ENCODE assay signal across 8 cellular contexts in the genomic region with DNA sequence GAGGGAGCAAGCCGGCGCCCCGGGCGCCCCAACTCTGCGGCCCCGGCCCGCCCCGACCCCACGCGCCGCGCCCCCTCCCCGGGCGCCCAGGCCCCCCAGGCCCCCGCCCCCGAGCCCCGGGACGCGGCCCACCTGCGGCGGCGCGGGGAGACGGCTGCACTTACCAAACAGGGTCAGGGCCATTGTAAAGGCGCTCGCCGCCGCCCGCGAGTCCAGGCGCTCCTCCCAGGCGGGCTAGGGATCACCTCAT. TPM values are rescaled to one million over a fixed set of nuclear protein-coding genes. Genes with fewer than 3 reads are reported as not detected.
DNase-seq lines count a peak whose midpoint lies in the region; ATAC-seq and TF ChIP-seq lines count a peak whose summit lies in the region.

No MANE protein-coding gene starts in this region.

- H2BK120ac ChIP-seq in neuronal stem cell (ENCODE audit: low read depth, low read length): peak overlapping the region; percentile 98

- peak overlapping the region; percentile 70 for H2AK5ac ChIP-seq in neuronal stem cell (ENCODE audit: low read depth, low read length)

- H3K9ac ChIP-seq in neuronal stem cell (ENCODE audit: low read depth, low read length, poor library complexity): peak overlapping the region; percentile 92

- H3K4ac ChIP-seq in neuronal stem cell (ENCODE audit: low read length): peak overlapping the region; percentile 37

- peak overlapping the region; percentile 91 for H3K23ac ChIP-seq in neuronal stem cell (ENCODE audit: low read depth, low read length, poor library complexity)

- H3K4me1 ChIP-seq in HAP-1 (peaks cover 41% of the 10 kb centered on the region), Panc1 (ENCODE audit: control insufficient read depth, insufficient read depth, low read length) (peaks cover 14% of the 10 kb centered on the region), neuronal stem cell (ENCODE audit: control insufficient read depth in 2 of 2, insufficient read depth in 1 of 2, low read depth in 1 of 2, low read length in 2 of 2) (peaks cover 8 to 22% of the 10 kb centered on the region in 2 donors)

- no TSS peak for BruUV-seq in Panc1 (replicated peaks; lab: Mats Ljungman, UMichigan)

- peak overlapping the region; percentile 62 for H3K4me2 ChIP-seq in neuronal stem cell (ENCODE audit: insufficient read depth, low read length, poor library complexity, severe bottlenecking)

- CTCF ChIA-PET in Panc1 (lab: Charles Lee): interaction anchor here (1.7 kb wide), 1 partner anchor 233 kb away, joined by 5 read pairs; no protein-coding TSS in a partner anchor

- H3K27me3 ChIP-seq in HAP-1 (ENCODE audit: low read depth) (no peaks in the 10 kb centered on the region), Panc1 (ENCODE audit: control insufficient read depth, insufficient read depth, low read length) (peaks cover 2% of the 10 kb centered on the region), neuronal stem cell (ENCODE audit: control insufficient read depth in 3 of 3, insufficient read depth in 3 of 3, low read depth in 1 of 3, low read length in 3 of 3) (no peaks in the 10 kb centered on the region)

- POLR2A ChIA-PET in Panc1 (lab: Charles Lee): no interaction called here

- no peak overlapping the region for H4K8ac ChIP-seq in neuronal stem cell (ENCODE audit: low read depth, low read length)

- peak overlapping the region; percentile 99 for H3K18ac ChIP-seq in neuronal stem cell (ENCODE audit: low read length)

- H3K27ac ChIP-seq in Panc1 (ENCODE audit: low read length): 0 out of 2 replicates have a peak overlapping the region, but pooled peaks have one; percentile 31
- peak overlapping the region; percentile 97 for H3K27ac ChIP-seq in neuronal stem cell (replicated peaks; ENCODE audit: low read length)

- intact Hi-C loops in Panc1 (cut with micrococcal nuclease; ENCODE audit: unreplicated experiment): no loop called here

- H2AFZ ChIP-seq in neuronal stem cell (ENCODE audit: low read length): peak overlapping the region; percentile 92

- no peak overlapping the region for H4K91ac ChIP-seq in neuronal stem cell (ENCODE audit: low read depth, low read length, poor library complexity)

- peak overlapping the region; percentile 98 for H2BK5ac ChIP-seq in neuronal stem cell (ENCODE audit: low read length)

- peak overlapping the region; percentile 100 for H2BK15ac ChIP-seq in neuronal stem cell (ENCODE audit: low read length)

- H3K14ac ChIP-seq in neuronal stem cell (ENCODE audit: low read length): no peak overlapping the region

- H3K4me3 ChIP-seq in HAP-1: peak overlapping the region; percentile 73
- peak overlapping the region; percentile 64 to 72 for H3K4me3 ChIP-seq in Panc1 (ENCODE audit: low read depth in 2 of 2, low read length in 2 of 2)
- H3K4me3 ChIP-seq in neuronal stem cell (ENCODE audit: low read length in 2 of 2): peak overlapping the region; percentile 68 to 100

- H3K79me1 ChIP-seq in neuronal stem cell (ENCODE audit: low read depth, low read length): peaks cover 3% of the 10 kb centered on the region

- WGBS in neuronal stem cell (ENCODE audit: extremely low coverage in 2 of 2, insufficient read length in 2 of 2, insufficient replicate concordance in 1 of 2), 2 donors: no CpG with 5 or more reads among the region's 32 CpGs

- peak; percentile 90 for DNase-seq in DMS53 (lab: John Stamatoyannopoulos, UW)
- peak in 1 of 2 experiments; percentile 61 for DNase-seq in HAP-1 (ENCODE audit: low spot score in 2 of 2)
- no peak for DNase-seq in Panc1 (ENCODE audit: low read depth, low spot score)
- no peak for DNase-seq in neuronal stem cell (ENCODE audit: low spot score)
- no peak for DNase-seq in HK-2 (ENCODE audit: unreplicated experiment)
- no peak for DNase-seq in NCI-H2107 treated with DMSO at 0.1 percent for 48 hours (lab: John Stamatoyannopoulos, UW; ENCODE audit: unreplicated experiment)

- TF ChIP-seq CTCF in Panc1 (IDR thresholded peaks at IDR 0.05): no peak

- no peaks in the 10 kb centered on the region for H3K9me3 ChIP-seq in HAP-1
- no peaks in the 10 kb centered on the region for H3K9me3 ChIP-seq in Panc1 (ENCODE audit: control insufficient read depth, insufficient read depth, low read depth, low read length)
- H3K9me3 ChIP-seq in neuronal stem cell (replicated peaks in 1 of 2; ENCODE audit: control insufficient read depth in 2 of 2, insufficient read depth in 1 of 2, low read depth in 1 of 2, low read length in 2 of 2): no peaks in the 10 kb centered on the region

- ATAC-seq in Panc1: peak; percentile 87
- peak; percentile 60 for ATAC-seq in esophagus mucosa
- ATAC-seq in HG03097 (IDR thresholded peaks at IDR 0.05; ENCODE audit: low FRiP score, unreplicated experiment): no peak

- H3K36me3 ChIP-seq in HAP-1 (replicated peaks) (no peaks in the 10 kb centered on the region), Panc1 (ENCODE audit: control insufficient read depth, insufficient read depth, low read length) (no peaks in the 10 kb centered on the region), neuronal stem cell (replicated peaks in 1 of 2; ENCODE audit: control insufficient read depth in 2 of 2, insufficient read depth in 2 of 2, low read length in 2 of 2) (peaks cover 0 to 21% of the 10 kb centered on the region in 2 donors)

- in situ Hi-C loops in HAP-1 (cut with MboI; ENCODE audit: low sequenced_read_pairs) (no loop called here), Panc1 (cut with HindIII; ENCODE audit: low pct_unique_long_range_greater_than_20kb, low sequenced_read_pairs) (no loop called here)

- H2BK12ac ChIP-seq in neuronal stem cell (ENCODE audit: low read length): no peak overlapping the region

RNA-seq across cellular contexts. Expression of gene CHN1, which starts 0.5 kb away (rescaled TPM):
- 20.8 TPM for total RNA-seq in Panc1 (2021; ENCODE audit: unreplicated experiment)
- polyA plus RNA-seq in Panc1 (2012; ENCODE audit: insufficient read length): 14.5 TPM
- total RNA-seq in esophagus mucosa: 1.8 TPM
- 39.8 TPM for polyA plus RNA-seq in neuronal stem cell (2013, experiment 1 of 2)
- polyA plus RNA-seq in neuronal stem cell (2013, experiment 2 of 2): 38.8 TPM
